ENCODE assay signal across 1 cellular context in the genomic region with DNA sequence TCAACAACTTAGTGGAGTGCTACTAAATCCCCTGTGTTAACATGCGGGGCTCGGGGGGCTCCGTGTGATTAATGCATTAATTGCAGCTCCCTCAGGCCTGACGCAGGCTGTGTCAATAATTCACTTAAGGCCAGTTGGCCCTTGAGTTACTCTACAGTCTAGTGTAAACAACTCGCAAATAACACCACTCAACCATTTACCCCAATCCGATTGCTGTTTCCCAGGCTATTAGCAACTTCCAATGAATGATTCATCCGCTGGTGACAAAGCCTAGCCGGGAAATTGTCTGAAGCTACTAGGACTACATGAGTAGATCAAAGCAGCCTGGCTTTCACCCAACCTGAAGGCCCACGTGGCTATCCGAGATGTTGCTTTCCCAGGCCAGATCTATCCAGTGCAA.
TF ChIP-seq lines count a peak whose summit lies in the region.

No MANE protein-coding gene starts in this region.

TF ChIP-seq in SK-N-SH treated with all-trans-retinoic acid at 6 μM for 48 hours, 23 proteins besides CTCF, POLR2A, EP300 and RAD21 (continued from another document):
- TF ChIP-seq, protein P1, sequence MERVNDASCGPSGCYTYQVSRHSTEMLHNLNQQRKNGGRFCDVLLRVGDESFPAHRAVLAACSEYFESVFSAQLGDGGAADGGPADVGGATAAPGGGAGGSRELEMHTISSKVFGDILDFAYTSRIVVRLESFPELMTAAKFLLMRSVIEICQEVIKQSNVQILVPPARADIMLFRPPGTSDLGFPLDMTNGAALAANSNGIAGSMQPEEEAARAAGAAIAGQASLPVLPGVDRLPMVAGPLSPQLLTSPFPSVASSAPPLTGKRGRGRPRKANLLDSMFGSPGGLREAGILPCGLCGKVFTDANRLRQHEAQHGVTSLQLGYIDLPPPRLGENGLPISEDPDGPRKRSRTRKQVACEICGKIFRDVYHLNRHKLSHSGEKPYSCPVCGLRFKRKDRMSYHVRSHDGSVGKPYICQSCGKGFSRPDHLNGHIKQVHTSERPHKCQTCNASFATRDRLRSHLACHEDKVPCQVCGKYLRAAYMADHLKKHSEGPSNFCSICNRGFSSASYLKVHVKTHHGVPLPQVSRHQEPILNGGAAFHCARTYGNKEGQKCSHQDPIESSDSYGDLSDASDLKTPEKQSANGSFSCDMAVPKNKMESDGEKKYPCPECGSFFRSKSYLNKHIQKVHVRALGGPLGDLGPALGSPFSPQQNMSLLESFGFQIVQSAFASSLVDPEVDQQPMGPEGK (CRISPR knock-in tag; IDR thresholded peaks at IDR 0.05; ENCODE audit: borderline replicate concordance), result no peak
- TF ChIP-seq BACH2 (CRISPR knock-in tag; IDR thresholded peaks at IDR 0.05; ENCODE audit: borderline replicate concordance) (no peak), ESRRG (CRISPR knock-in tag; IDR thresholded peaks at IDR 0.05) (no peak), SNAI2 (CRISPR knock-in tag; IDR thresholded peaks at IDR 0.05) (no peak)
